In genomic region chr6:1162367-1163275, GRCh38 we compare ENCODE assay signal across 1 cellular context.
TF ChIP-seq lines count a peak whose summit lies in the region.

No MANE protein-coding gene starts in this region.

TF ChIP-seq in IMR-90, 13 proteins besides CTCF, POLR2A, EP300 and RAD21 (continued from another document):
- TF ChIP-seq RCOR1 (IDR thresholded peaks at IDR 0.05; ENCODE audit: insufficient replicate concordance, low read length) (no peak), SMC3 (IDR thresholded peaks at IDR 0.05; ENCODE audit: low read depth, low read length) (no peak), FOS (IDR thresholded peaks at IDR 0.05; ENCODE audit: low read depth, low read length) (no peak), BHLHE40 (IDR thresholded peaks at IDR 0.05; ENCODE audit: low read depth, low read length) (no peak), ELK1 (IDR thresholded peaks at IDR 0.05; ENCODE audit: borderline replicate concordance, low read depth, low read length) (no peak)
TF ChIP-seq in IMR-90: peak in this region for 0.
